Comparison of ENCODE assay signal across 1 cellular context in genomic region chr1:151502035-151502728, GRCh38.
TF ChIP-seq lines count a peak whose summit lies in the region.

No MANE protein-coding gene starts in this region.

TF ChIP-seq in GM23338, 12 proteins besides CTCF, POLR2A, EP300 and RAD21 (continued from another document):
- TF ChIP-seq, protein P1, sequence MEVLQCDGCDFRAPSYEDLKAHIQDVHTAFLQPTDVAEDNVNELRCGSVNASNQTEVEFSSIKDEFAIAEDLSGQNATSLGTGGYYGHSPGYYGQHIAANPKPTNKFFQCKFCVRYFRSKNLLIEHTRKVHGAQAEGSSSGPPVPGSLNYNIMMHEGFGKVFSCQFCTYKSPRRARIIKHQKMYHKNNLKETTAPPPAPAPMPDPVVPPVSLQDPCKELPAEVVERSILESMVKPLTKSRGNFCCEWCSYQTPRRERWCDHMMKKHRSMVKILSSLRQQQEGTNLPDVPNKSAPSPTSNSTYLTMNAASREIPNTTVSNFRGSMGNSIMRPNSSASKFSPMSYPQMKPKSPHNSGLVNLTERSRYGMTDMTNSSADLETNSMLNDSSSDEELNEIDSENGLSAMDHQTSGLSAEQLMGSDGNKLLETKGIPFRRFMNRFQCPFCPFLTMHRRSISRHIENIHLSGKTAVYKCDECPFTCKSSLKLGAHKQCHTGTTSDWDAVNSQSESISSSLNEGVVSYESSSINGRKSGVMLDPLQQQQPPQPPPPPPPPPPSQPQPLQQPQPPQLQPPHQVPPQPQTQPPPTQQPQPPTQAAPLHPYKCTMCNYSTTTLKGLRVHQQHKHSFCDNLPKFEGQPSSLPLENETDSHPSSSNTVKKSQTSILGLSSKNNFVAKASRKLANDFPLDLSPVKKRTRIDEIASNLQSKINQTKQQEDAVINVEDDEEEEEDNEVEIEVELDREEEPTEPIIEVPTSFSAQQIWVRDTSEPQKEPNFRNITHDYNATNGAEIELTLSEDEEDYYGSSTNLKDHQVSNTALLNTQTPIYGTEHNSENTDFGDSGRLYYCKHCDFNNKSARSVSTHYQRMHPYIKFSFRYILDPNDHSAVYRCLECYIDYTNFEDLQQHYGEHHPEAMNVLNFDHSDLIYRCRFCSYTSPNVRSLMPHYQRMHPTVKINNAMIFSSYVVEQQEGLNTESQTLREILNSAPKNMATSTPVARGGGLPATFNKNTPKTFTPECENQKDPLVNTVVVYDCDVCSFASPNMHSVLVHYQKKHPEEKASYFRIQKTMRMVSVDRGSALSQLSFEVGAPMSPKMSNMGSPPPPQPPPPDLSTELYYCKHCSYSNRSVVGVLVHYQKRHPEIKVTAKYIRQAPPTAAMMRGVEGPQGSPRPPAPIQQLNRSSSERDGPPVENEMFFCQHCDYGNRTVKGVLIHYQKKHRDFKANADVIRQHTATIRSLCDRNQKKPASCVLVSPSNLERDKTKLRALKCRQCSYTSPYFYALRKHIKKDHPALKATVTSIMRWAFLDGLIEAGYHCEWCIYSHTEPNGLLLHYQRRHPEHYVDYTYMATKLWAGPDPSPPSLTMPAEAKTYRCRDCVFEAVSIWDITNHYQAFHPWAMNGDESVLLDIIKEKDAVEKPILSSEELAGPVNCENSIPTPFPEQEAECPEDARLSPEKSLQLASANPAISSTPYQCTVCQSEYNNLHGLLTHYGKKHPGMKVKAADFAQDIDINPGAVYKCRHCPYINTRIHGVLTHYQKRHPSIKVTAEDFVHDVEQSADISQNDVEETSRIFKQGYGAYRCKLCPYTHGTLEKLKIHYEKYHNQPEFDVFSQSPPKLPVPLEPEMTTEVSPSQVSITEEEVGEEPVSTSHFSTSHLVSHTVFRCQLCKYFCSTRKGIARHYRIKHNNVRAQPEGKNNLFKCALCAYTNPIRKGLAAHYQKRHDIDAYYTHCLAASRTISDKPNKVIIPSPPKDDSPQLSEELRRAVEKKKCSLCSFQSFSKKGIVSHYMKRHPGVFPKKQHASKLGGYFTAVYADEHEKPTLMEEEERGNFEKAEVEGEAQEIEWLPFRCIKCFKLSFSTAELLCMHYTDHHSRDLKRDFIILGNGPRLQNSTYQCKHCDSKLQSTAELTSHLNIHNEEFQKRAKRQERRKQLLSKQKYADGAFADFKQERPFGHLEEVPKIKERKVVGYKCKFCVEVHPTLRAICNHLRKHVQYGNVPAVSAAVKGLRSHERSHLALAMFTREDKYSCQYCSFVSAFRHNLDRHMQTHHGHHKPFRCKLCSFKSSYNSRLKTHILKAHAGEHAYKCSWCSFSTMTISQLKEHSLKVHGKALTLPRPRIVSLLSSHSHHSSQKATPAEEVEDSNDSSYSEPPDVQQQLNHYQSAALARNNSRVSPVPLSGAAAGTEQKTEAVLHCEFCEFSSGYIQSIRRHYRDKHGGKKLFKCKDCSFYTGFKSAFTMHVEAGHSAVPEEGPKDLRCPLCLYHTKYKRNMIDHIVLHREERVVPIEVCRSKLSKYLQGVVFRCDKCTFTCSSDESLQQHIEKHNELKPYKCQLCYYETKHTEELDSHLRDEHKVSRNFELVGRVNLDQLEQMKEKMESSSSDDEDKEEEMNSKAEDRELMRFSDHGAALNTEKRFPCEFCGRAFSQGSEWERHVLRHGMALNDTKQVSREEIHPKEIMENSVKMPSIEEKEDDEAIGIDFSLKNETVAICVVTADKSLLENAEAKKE (CRISPR knock-in tag; IDR thresholded peaks at IDR 0.05), result no peak
- no peak for TF ChIP-seq POLR2AphosphoS5 (IDR thresholded peaks at IDR 0.05; ENCODE audit: low read depth)
- TF ChIP-seq STAT1 (IDR thresholded peaks at IDR 0.05; ENCODE audit: unreplicated experiment), result no peak
- no peak for TF ChIP-seq CREB1 (CRISPR knock-in tag; IDR thresholded peaks at IDR 0.05; ENCODE audit: low read depth)
- TF ChIP-seq NANOG (IDR thresholded peaks at IDR 0.05; ENCODE audit: borderline replicate concordance), result no peak
- TF ChIP-seq ETS1 (IDR thresholded peaks at IDR 0.05), result no peak
- TF ChIP-seq, protein P2, sequence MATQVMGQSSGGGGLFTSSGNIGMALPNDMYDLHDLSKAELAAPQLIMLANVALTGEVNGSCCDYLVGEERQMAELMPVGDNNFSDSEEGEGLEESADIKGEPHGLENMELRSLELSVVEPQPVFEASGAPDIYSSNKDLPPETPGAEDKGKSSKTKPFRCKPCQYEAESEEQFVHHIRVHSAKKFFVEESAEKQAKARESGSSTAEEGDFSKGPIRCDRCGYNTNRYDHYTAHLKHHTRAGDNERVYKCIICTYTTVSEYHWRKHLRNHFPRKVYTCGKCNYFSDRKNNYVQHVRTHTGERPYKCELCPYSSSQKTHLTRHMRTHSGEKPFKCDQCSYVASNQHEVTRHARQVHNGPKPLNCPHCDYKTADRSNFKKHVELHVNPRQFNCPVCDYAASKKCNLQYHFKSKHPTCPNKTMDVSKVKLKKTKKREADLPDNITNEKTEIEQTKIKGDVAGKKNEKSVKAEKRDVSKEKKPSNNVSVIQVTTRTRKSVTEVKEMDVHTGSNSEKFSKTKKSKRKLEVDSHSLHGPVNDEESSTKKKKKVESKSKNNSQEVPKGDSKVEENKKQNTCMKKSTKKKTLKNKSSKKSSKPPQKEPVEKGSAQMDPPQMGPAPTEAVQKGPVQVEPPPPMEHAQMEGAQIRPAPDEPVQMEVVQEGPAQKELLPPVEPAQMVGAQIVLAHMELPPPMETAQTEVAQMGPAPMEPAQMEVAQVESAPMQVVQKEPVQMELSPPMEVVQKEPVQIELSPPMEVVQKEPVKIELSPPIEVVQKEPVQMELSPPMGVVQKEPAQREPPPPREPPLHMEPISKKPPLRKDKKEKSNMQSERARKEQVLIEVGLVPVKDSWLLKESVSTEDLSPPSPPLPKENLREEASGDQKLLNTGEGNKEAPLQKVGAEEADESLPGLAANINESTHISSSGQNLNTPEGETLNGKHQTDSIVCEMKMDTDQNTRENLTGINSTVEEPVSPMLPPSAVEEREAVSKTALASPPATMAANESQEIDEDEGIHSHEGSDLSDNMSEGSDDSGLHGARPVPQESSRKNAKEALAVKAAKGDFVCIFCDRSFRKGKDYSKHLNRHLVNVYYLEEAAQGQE (IDR thresholded peaks at IDR 0.05; ENCODE audit: unreplicated experiment), result no peak
- no peak for TF ChIP-seq ZNF331 (CRISPR knock-in tag; IDR thresholded peaks at IDR 0.05; ENCODE audit: low read depth)
- TF ChIP-seq EZH2 (IDR thresholded peaks at IDR 0.05; ENCODE audit: low read depth, unreplicated experiment), result no peak
- no peak for TF ChIP-seq ZNF114 (CRISPR knock-in tag; IDR thresholded peaks at IDR 0.05)
- TF ChIP-seq JUNB (IDR thresholded peaks at IDR 0.05; ENCODE audit: unreplicated experiment), result no peak
TF ChIP-seq in GM23338: peak in this region for 0.
